Comparison of ENCODE assay signal across 13 cellular contexts in genomic region chr3:99909714-99910508, GRCh38.
DNase-seq lines count a peak whose midpoint lies in the region; ATAC-seq and TF ChIP-seq lines count a peak whose summit lies in the region.
"Had no signal": no experiment of that assay in that cellular context is flagged by ENCODE, and none has a peak within 500 bp of the region (broad histone marks: within the 10 kb centered on the region; RNA-seq: fewer than 3 reads in every experiment).

No MANE protein-coding gene starts in this region.

- H3K4me3 ChIP-seq in epithelial cell of esophagus (ENCODE audit: low read length) = no peak overlapping the region
- H3K4me3 ChIP-seq in mesenchymal stem cell (ENCODE audit: insufficient read depth in 1 of 2, low read depth in 1 of 2, low read length in 2 of 2) = no peak overlapping the region
- H3K4me3 ChIP-seq: transverse colon had no signal

- H3K27ac Mint-ChIP-seq in activated CD4-positive, alpha-beta T cell treated with anti-CD3 and anti-CD28 coated beads, Interleukin-2, amount 10 ng/mL, durations not matched to agents 7 days and 5 days = no peak overlapping the region

- no peak overlapping the region for H3K4me2 ChIP-seq in mesenchymal stem cell (ENCODE audit: low read length, poor library complexity, severe bottlenecking)

- no peak overlapping the region for H3K23ac ChIP-seq in mesenchymal stem cell (ENCODE audit: low read length in 2 of 2)

- H3K79me1 ChIP-seq in mesenchymal stem cell (replicated peaks; ENCODE audit: low read length, poor library complexity, severe bottlenecking) = peaks cover 4% of the 10 kb centered on the region

- CTCF ChIA-PET in activated CD4-positive, alpha-beta T cell treated with anti-CD3 and anti-CD28 coated beads, Interleukin-2, amount 10 ng/mL, durations not matched to agents 7 days and 5 days (lab: Charles Lee) = interaction anchor here (0.5 kb wide), 1 partner anchor 26 kb away, joined by 3 read pairs; no protein-coding TSS in a partner anchor

- no peak overlapping the region for H2AK5ac ChIP-seq in mesenchymal stem cell (ENCODE audit: low read length, severe bottlenecking)

- no peak overlapping the region for H3K18ac ChIP-seq in mesenchymal stem cell (ENCODE audit: low read depth in 1 of 2, low read length in 2 of 2)

- DNase-seq in NCI-H69 (lab: John Stamatoyannopoulos, UW) (peak; percentile 38), epithelial cell of esophagus (ENCODE audit: low read depth) (peak; percentile 94), mesenchymal stem cell (peak; percentile 71), SHP77 (lab: John Stamatoyannopoulos, UW) (no peak), cortex of kidney (lab: John Stamatoyannopoulos, UW) (no peak)
- DNase-seq in activated CD4-positive, alpha-beta T cell treated with anti-CD3 and anti-CD28 coated beads, Interleukin-2, amount 10 ng/mL, durations not matched to agents 7 days and 5 days = no peak
- DNase-seq: activated T-cell treated with anti-CD3 and anti-CD28 coated beads, Interleukin-2, amount 50 U/mL, for 1 hour; H7; transverse colon had no signal

- no peak overlapping the region for H3K4me3 Mint-ChIP-seq in activated CD4-positive, alpha-beta T cell treated with anti-CD3 and anti-CD28 coated beads, Interleukin-2, amount 10 ng/mL, durations not matched to agents 7 days and 5 days
- H3K4me3 Mint-ChIP-seq: brain had no signal

- peak overlapping the region; percentile 55 for H3K9ac ChIP-seq in mesenchymal stem cell (ENCODE audit: low read length)

- H3K27me3 ChIP-seq in mesenchymal stem cell (ENCODE audit: control insufficient read depth in 1 of 2, insufficient read depth in 1 of 2, low read length in 2 of 2) = no peaks in the 10 kb centered on the region
- H3K27me3 ChIP-seq: transverse colon had no signal

- no peak overlapping the region for H2BK12ac ChIP-seq in mesenchymal stem cell (ENCODE audit: low read length in 2 of 2)

- peak overlapping the region; percentile 91 for H3K27ac ChIP-seq in mesenchymal stem cell (ENCODE audit: low read length, poor library complexity, severe bottlenecking)
- H3K27ac ChIP-seq: C4-2B, transverse colon had no signal

- H3K27me3 Mint-ChIP-seq in activated CD4-positive, alpha-beta T cell treated with anti-CD3 and anti-CD28 coated beads, Interleukin-2, amount 10 ng/mL, durations not matched to agents 7 days and 5 days = no peaks in the 10 kb centered on the region
- H3K27me3 Mint-ChIP-seq: brain had no signal

- no peak overlapping the region for H3K14ac ChIP-seq in mesenchymal stem cell (ENCODE audit: low read length in 2 of 2)

- no peaks in the 10 kb centered on the region for H3K9me3 ChIP-seq in mesenchymal stem cell (ENCODE audit: control insufficient read depth, low read length)
- H3K9me3 ChIP-seq: transverse colon had no signal

- H2AFZ ChIP-seq in mesenchymal stem cell (ENCODE audit: low read depth, low read length) = no peak overlapping the region

- H2BK5ac ChIP-seq in mesenchymal stem cell (ENCODE audit: low read depth, low read length, poor library complexity, severe bottlenecking) = no peak overlapping the region

- H4K91ac ChIP-seq in mesenchymal stem cell (ENCODE audit: low read length) = no peak overlapping the region

- H2BK120ac ChIP-seq in mesenchymal stem cell (ENCODE audit: low read depth, low read length) = no peak overlapping the region

- no peak overlapping the region for H2BK15ac ChIP-seq in mesenchymal stem cell (ENCODE audit: low read depth, poor library complexity, severe bottlenecking)

- POLR2A ChIA-PET in activated CD4-positive, alpha-beta T cell treated with anti-CD3 and anti-CD28 coated beads, Interleukin-2, amount 10 ng/mL, durations not matched to agents 7 days and 5 days (lab: Charles Lee) = no interaction called here

- H3K36me3 ChIP-seq in mesenchymal stem cell (ENCODE audit: control insufficient read depth in 1 of 2, insufficient read depth in 2 of 2, low read depth in 1 of 2, low read length in 2 of 2) = no peaks in the 10 kb centered on the region
- H3K36me3 ChIP-seq: transverse colon had no signal

- no peaks in the 10 kb centered on the region for H3K36me3 Mint-ChIP-seq in activated CD4-positive, alpha-beta T cell treated with anti-CD3 and anti-CD28 coated beads, Interleukin-2, amount 10 ng/mL, durations not matched to agents 7 days and 5 days (ENCODE audit: low read depth)
- H3K36me3 Mint-ChIP-seq: brain had no signal

- no peak overlapping the region for H3K4ac ChIP-seq in mesenchymal stem cell (ENCODE audit: low read depth in 1 of 2, low read length in 2 of 2)

- H3K4me1 ChIP-seq in mesenchymal stem cell (ENCODE audit: control insufficient read depth, insufficient read depth, low read depth, low read length) = peaks cover 3% of the 10 kb centered on the region
- H3K4me1 ChIP-seq: transverse colon had no signal

- no peaks in the 10 kb centered on the region for H3K4me1 Mint-ChIP-seq in activated CD4-positive, alpha-beta T cell treated with anti-CD3 and anti-CD28 coated beads, Interleukin-2, amount 10 ng/mL, durations not matched to agents 7 days and 5 days

- peak; percentile 57 for ATAC-seq in GM19043 (IDR thresholded peaks at IDR 0.05; ENCODE audit: low read depth, unreplicated experiment)
- ATAC-seq in GM21717 (IDR thresholded peaks at IDR 0.05; ENCODE audit: unreplicated experiment) = no peak

- WGBS in mesenchymal stem cell = 8% methylated on average over 1 of the region's 3 CpGs

- no peaks in the 10 kb centered on the region for H3K9me3 Mint-ChIP-seq in activated CD4-positive, alpha-beta T cell treated with anti-CD3 and anti-CD28 coated beads, Interleukin-2, amount 10 ng/mL, durations not matched to agents 7 days and 5 days
- H3K9me3 Mint-ChIP-seq: brain had no signal

- no peak overlapping the region for H4K8ac ChIP-seq in mesenchymal stem cell (ENCODE audit: low read length)

- no peak for TF ChIP-seq CTCF in epithelial cell of esophagus (IDR thresholded peaks at IDR 0.05; ENCODE audit: insufficient read depth, low read depth, low read length, missing control alignments)

Comparison
In these comparisons a context has a peak if more than half of its experiments do, and no peak if none do; other contexts are left out.
1. DNase-seq: peak in NCI-H69 (single experiment), epithelial cell of esophagus (single experiment) and mesenchymal stem cell (single experiment); none in activated CD4-positive, alpha-beta T cell treated with anti-CD3 and anti-CD28 coated beads, Interleukin-2, amount 10 ng/mL, durations not matched to agents 7 days and 5 days (single experiment), SHP77 (0 of 2) and cortex of kidney (single experiment).